In the genomic region with DNA sequence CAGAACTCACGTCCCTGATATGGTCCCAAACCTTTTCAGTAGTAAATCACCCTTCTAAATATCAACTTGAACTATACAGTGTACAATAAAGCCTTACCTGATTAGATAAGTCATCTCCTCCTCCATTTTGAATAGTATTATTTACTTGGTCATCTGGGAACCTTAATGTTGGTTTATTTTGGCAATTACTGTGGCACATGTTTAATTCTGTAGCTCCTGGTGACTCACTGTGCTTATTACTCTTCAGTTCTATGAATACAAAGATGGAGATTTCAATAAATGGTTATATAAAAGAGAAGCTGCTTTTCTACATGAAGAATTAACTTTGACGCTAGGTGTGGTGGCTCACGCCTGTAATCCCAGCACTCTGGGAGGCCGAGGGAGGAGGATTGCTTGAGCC, we compare ENCODE assay signal across 35 cellular contexts.
"Had no signal": no experiment of that assay in that cellular context is flagged by ENCODE, and none has a peak within 500 bp of the region (broad histone marks: within the 10 kb centered on the region; RNA-seq: fewer than 3 reads in every experiment).

No MANE protein-coding gene starts in this region.

- H3K27me3 ChIP-seq: adrenal gland, body of pancreas, foreskin keratinocyte, gastroesophageal sphincter, heart right ventricle had no signal

- H3K9me3 Mint-ChIP-seq: activated B cell treated with CpG ODN at 0.5 μM for 24 hours; activated CD4-positive, alpha-beta memory T cell treated with anti-CD3 and anti-CD28 coated beads for 36 hours; activated naive CD4-positive, alpha-beta T cell treated with anti-CD3 and anti-CD28 coated beads for 36 hours; activated naive CD4-positive, alpha-beta T cell treated with anti-CD3 and anti-CD28 coated beads, Interleukin-2, amount 50 U/mL, for 24 hours; activated naive CD8-positive, alpha-beta T cell treated with anti-CD3 and anti-CD28 coated beads, Interleukin-2, amount 50 U/mL, for 24 hours; activated T-helper 1 cell treated with anti-CD3 and anti-CD28 coated beads, Interleukin-12 subunit alpha, Interleukin-12 subunit beta, Interleukin-2, Interleukin-4 antibody, amounts not matched to agents 30 ng/mL and 10 ng/mL and 1 ng/mL, durations not matched to agents 14 hours and 24 hours and 36 hours; activated T-helper 2 cell treated with anti-CD3 and anti-CD28 coated beads, Interferon-gamma antibody, Interleukin-2, Interleukin-4, amounts not matched to agents 10 μg/mL and 5 μg/mL and 100 μg/mL, durations not matched to agents 14 hours and 24 hours and 36 hours; effector memory CD8-positive, alpha-beta T cell had no signal

- H3K9me3 ChIP-seq: adrenal gland, body of pancreas, gastroesophageal sphincter, heart right ventricle had no signal

- ATAC-seq: activated CD4-positive, alpha-beta T cell treated with anti-CD3 and anti-CD28 coated beads for 36 hours; activated CD8-positive, alpha-beta memory T cell treated with anti-CD3 and anti-CD28 coated beads, Interleukin-2, amount 10 ng/mL, durations not matched to agents 7 days and 5 days; activated CD8-positive, alpha-beta T cell treated with anti-CD3 and anti-CD28 coated beads, Interleukin-2, amount 10 ng/mL, durations not matched to agents 7 days and 5 days; activated naive CD8-positive, alpha-beta T cell treated with anti-CD3 and anti-CD28 coated beads, Interleukin-2, amount 50 U/mL, for 24 hours; body of pancreas; effector memory CD8-positive, alpha-beta T cell; foreskin keratinocyte; gastroesophageal sphincter; heart right ventricle; T-helper 17 cell had no signal

- H3K27ac Mint-ChIP-seq: activated B cell treated with CpG ODN at 0.5 μM for 24 hours; activated CD4-positive, alpha-beta memory T cell treated with anti-CD3 and anti-CD28 coated beads for 36 hours; activated CD4-positive, alpha-beta T cell treated with anti-CD3 and anti-CD28 coated beads for 36 hours; activated CD4-positive, alpha-beta T cell treated with anti-CD3 and anti-CD28 coated beads, Interleukin-2, amount 10 ng/mL, durations not matched to agents 24 days and 14 days; activated CD8-positive, alpha-beta memory T cell treated with anti-CD3 and anti-CD28 coated beads, Interleukin-2, amount 10 ng/mL, durations not matched to agents 7 days and 5 days; activated CD8-positive, alpha-beta T cell treated with anti-CD3 and anti-CD28 coated beads, Interleukin-2, amount 10 ng/mL, durations not matched to agents 7 days and 5 days; activated naive CD4-positive, alpha-beta T cell treated with anti-CD3 and anti-CD28 coated beads for 36 hours; activated naive CD4-positive, alpha-beta T cell treated with anti-CD3 and anti-CD28 coated beads, Interleukin-2, amount 50 U/mL, for 24 hours; activated naive CD8-positive, alpha-beta T cell treated with anti-CD3 and anti-CD28 coated beads for 36 hours; activated naive CD8-positive, alpha-beta T cell treated with anti-CD3 and anti-CD28 coated beads, Interleukin-2, amount 50 U/mL, for 24 hours; activated T-helper 1 cell treated with anti-CD3 and anti-CD28 coated beads, Interleukin-12 subunit alpha, Interleukin-12 subunit beta, Interleukin-2, Interleukin-4 antibody, amounts not matched to agents 30 ng/mL and 10 ng/mL and 1 ng/mL, durations not matched to agents 14 hours and 24 hours and 36 hours; activated T-helper 2 cell treated with anti-CD3 and anti-CD28 coated beads, Interferon-gamma antibody, Interleukin-2, Interleukin-4, amounts not matched to agents 10 μg/mL and 5 μg/mL and 100 μg/mL, durations not matched to agents 14 hours and 24 hours and 36 hours; T-helper 17 cell; T-helper 2 cell treated with Interferon-gamma antibody and Interleukin-4, amounts not matched to agents 5 μg/mL and 100 μg/mL, for 36 hours had no signal

- H3K4me3 ChIP-seq: adrenal gland, body of pancreas, gastroesophageal sphincter, heart right ventricle had no signal

- H3K4me1 Mint-ChIP-seq: activated B cell treated with CpG ODN at 0.5 μM for 24 hours had no signal

- H3K4me3 Mint-ChIP-seq: activated B cell treated with CpG ODN at 0.5 μM for 24 hours; activated CD4-positive, alpha-beta memory T cell treated with anti-CD3 and anti-CD28 coated beads for 36 hours; activated CD4-positive, alpha-beta T cell treated with anti-CD3 and anti-CD28 coated beads for 36 hours; activated CD4-positive, alpha-beta T cell treated with anti-CD3 and anti-CD28 coated beads, Interleukin-2, amount 10 ng/mL, durations not matched to agents 24 days and 14 days; activated CD8-positive, alpha-beta memory T cell treated with anti-CD3 and anti-CD28 coated beads, Interleukin-2, amount 10 ng/mL, durations not matched to agents 7 days and 5 days; activated CD8-positive, alpha-beta T cell treated with anti-CD3 and anti-CD28 coated beads, Interleukin-2, amount 10 ng/mL, durations not matched to agents 7 days and 5 days; activated naive CD4-positive, alpha-beta T cell treated with anti-CD3 and anti-CD28 coated beads for 36 hours; activated naive CD4-positive, alpha-beta T cell treated with anti-CD3 and anti-CD28 coated beads, Interleukin-2, amount 50 U/mL, for 24 hours; activated naive CD8-positive, alpha-beta T cell treated with anti-CD3 and anti-CD28 coated beads for 36 hours; activated naive CD8-positive, alpha-beta T cell treated with anti-CD3 and anti-CD28 coated beads, Interleukin-2, amount 50 U/mL, for 24 hours; activated T-helper 1 cell treated with anti-CD3 and anti-CD28 coated beads, Interleukin-12 subunit alpha, Interleukin-12 subunit beta, Interleukin-2, Interleukin-4 antibody, amounts not matched to agents 30 ng/mL and 10 ng/mL and 1 ng/mL, durations not matched to agents 14 hours and 24 hours and 36 hours; effector memory CD8-positive, alpha-beta T cell; T-helper 17 cell; T-helper 2 cell treated with Interferon-gamma antibody and Interleukin-4, amounts not matched to agents 5 μg/mL and 100 μg/mL, for 36 hours had no signal

- DNase-seq: activated B cell treated with CpG ODN at 0.5 μM for 24 hours; activated CD4-positive, alpha-beta memory T cell treated with anti-CD3 and anti-CD28 coated beads for 36 hours; activated CD4-positive, alpha-beta T cell treated with anti-CD3 and anti-CD28 coated beads for 36 hours; activated CD4-positive, alpha-beta T cell treated with anti-CD3 and anti-CD28 coated beads, Interleukin-2, amount 10 ng/mL, durations not matched to agents 24 days and 14 days; activated CD4-positive, CD25-positive, alpha-beta regulatory T cell treated with anti-CD3 and anti-CD28 coated beads, Interleukin-2, amount 50 U/mL, for 72 hours; activated CD8-positive, alpha-beta memory T cell treated with anti-CD3 and anti-CD28 coated beads, Interleukin-2, amount 10 ng/mL, durations not matched to agents 7 days and 5 days; activated CD8-positive, alpha-beta memory T cell treated with anti-CD3 and anti-CD28 coated beads, Interleukin-2, amount 50 U/mL, for 4 hours; activated CD8-positive, alpha-beta T cell treated with anti-CD3 and anti-CD28 coated beads, Interleukin-2, amount 10 ng/mL, durations not matched to agents 7 days and 5 days; activated effector memory CD4-positive, alpha-beta T cell treated with anti-CD3 and anti-CD28 coated beads, Interleukin-2, amount 50 U/mL, for 16 hours; activated naive CD4-positive, alpha-beta T cell treated with anti-CD3 and anti-CD28 coated beads for 36 hours; activated naive CD8-positive, alpha-beta T cell treated with anti-CD3 and anti-CD28 coated beads for 36 hours; activated naive CD8-positive, alpha-beta T cell treated with anti-CD3 and anti-CD28 coated beads, Interleukin-2, amount 50 U/mL, for 24 hours; activated T-cell treated with anti-CD3 and anti-CD28 coated beads, Interleukin-2, amount 50 U/mL, for 1 hour; activated T-cell treated with anti-CD3 and anti-CD28 coated beads, Interleukin-2, amount 50 U/mL, for 48 hours; adrenal gland; amygdala; aorta; body of pancreas; caudate nucleus; cortex of kidney; dermis blood vessel endothelial cell; effector CD4-positive, alpha-beta T cell; effector memory CD8-positive, alpha-beta T cell; foreskin keratinocyte; heart right ventricle; T-helper 1 cell; T-helper 17 cell; T1000; WERI-Rb-1 had no signal

- H3K27me3 Mint-ChIP-seq: activated B cell treated with CpG ODN at 0.5 μM for 24 hours; activated CD4-positive, alpha-beta memory T cell treated with anti-CD3 and anti-CD28 coated beads for 36 hours; activated CD4-positive, alpha-beta T cell treated with anti-CD3 and anti-CD28 coated beads for 36 hours; activated CD4-positive, alpha-beta T cell treated with anti-CD3 and anti-CD28 coated beads, Interleukin-2, amount 10 ng/mL, durations not matched to agents 24 days and 14 days; activated CD8-positive, alpha-beta memory T cell treated with anti-CD3 and anti-CD28 coated beads, Interleukin-2, amount 10 ng/mL, durations not matched to agents 7 days and 5 days; activated naive CD4-positive, alpha-beta T cell treated with anti-CD3 and anti-CD28 coated beads, Interleukin-2, amount 50 U/mL, for 24 hours; activated naive CD8-positive, alpha-beta T cell treated with anti-CD3 and anti-CD28 coated beads for 36 hours; activated naive CD8-positive, alpha-beta T cell treated with anti-CD3 and anti-CD28 coated beads, Interleukin-2, amount 50 U/mL, for 24 hours; effector memory CD8-positive, alpha-beta T cell; T-helper 17 cell had no signal

- H3K4me1 ChIP-seq: adrenal gland, body of pancreas, foreskin keratinocyte, gastroesophageal sphincter, heart right ventricle had no signal

- H3K27ac ChIP-seq: adrenal gland, body of pancreas, epithelial cell of prostate, foreskin keratinocyte, gastroesophageal sphincter, heart right ventricle, WERI-Rb-1 had no signal
